ENCODE assay signal across 18 cellular contexts in the genomic region with DNA sequence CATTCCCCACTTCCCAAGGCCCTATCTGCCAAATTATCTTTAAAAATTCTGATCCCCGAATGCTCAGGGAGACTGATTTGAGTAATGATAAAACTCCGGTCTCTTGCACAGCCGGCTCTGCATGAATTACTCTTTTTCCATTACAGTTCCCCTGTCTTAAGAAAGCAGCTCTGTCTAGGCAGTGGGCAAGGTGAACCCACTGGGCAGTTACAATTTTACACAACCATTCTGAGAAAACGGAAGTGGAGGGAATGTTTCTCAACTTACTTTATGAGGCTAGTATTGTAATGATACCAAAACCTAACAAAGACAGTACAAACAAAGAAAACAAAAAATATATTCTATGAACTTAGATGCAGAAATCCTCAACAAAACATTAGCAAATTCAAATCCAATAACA.
"Had no signal": no experiment of that assay in that cellular context is flagged by ENCODE, and none has a peak within 500 bp of the region (broad histone marks: within the 10 kb centered on the region; RNA-seq: fewer than 3 reads in every experiment).

No MANE protein-coding gene starts in this region.

- H3K4me3 Mint-ChIP-seq: activated CD4-positive, alpha-beta T cell treated with anti-CD3 and anti-CD28 coated beads for 36 hours; activated naive CD4-positive, alpha-beta T cell treated with anti-CD3 and anti-CD28 coated beads, Interleukin-2, amount 50 U/mL, for 24 hours; immature natural killer cell; stimulated activated naive CD8-positive, alpha-beta T cell treated with anti-CD3 and anti-CD28 coated beads, Interleukin-15, amount 100 ng/mL, for 72 hours; T-helper 2 cell treated with Interferon-gamma antibody and Interleukin-4, amounts not matched to agents 5 μg/mL and 100 μg/mL, for 36 hours; WTC11 had no signal

- H3K4me1 Mint-ChIP-seq: activated CD4-positive, alpha-beta T cell treated with anti-CD3 and anti-CD28 coated beads for 36 hours; activated naive CD4-positive, alpha-beta T cell treated with anti-CD3 and anti-CD28 coated beads, Interleukin-2, amount 50 U/mL, for 24 hours; immature natural killer cell had no signal

- DNase-seq: activated CD4-positive, alpha-beta T cell treated with anti-CD3 and anti-CD28 coated beads for 36 hours; activated CD4-positive, alpha-beta T cell treated with anti-CD3 and anti-CD28 coated beads, Interleukin-2, amount 50 U/mL, for 48 hours; activated gamma-delta T cell; adrenal gland; cerebellar nuclear complex; cortex of kidney; effector CD4-positive, alpha-beta T cell; immature natural killer cell; left ventricle myocardium superior; right lobe of liver; small intestine; stimulated activated CD4-positive, alpha-beta T cell treated with anti-CD3 and anti-CD28 coated beads, Interleukin-15, amount 100 ng/mL, for 24 hours; stimulated activated CD4-positive, alpha-beta T cell treated with anti-CD3 and anti-CD28 coated beads, Interleukin-2, amount 100 ng/mL, for 48 hours; stimulated activated naive CD8-positive, alpha-beta T cell treated with anti-CD3 and anti-CD28 coated beads, Interleukin-15, amount 100 ng/mL, for 72 hours; trophoblast cell had no signal

- ATAC-seq: activated CD4-positive, alpha-beta T cell treated with anti-CD3 and anti-CD28 coated beads for 36 hours; left ventricle myocardium superior; right lobe of liver; stimulated activated naive CD8-positive, alpha-beta T cell treated with anti-CD3 and anti-CD28 coated beads, Interleukin-15, amount 100 ng/mL, for 72 hours; WTC11 had no signal

- H3K27me3 Mint-ChIP-seq: stimulated activated naive CD8-positive, alpha-beta T cell treated with anti-CD3 and anti-CD28 coated beads, Interleukin-15, amount 100 ng/mL, for 72 hours had no signal

- H3K36me3 Mint-ChIP-seq: activated naive CD4-positive, alpha-beta T cell treated with anti-CD3 and anti-CD28 coated beads, Interleukin-2, amount 50 U/mL, for 24 hours; immature natural killer cell; WTC11 had no signal

- H3K9me3 Mint-ChIP-seq: activated naive CD4-positive, alpha-beta T cell treated with anti-CD3 and anti-CD28 coated beads, Interleukin-2, amount 50 U/mL, for 24 hours; stimulated activated naive CD8-positive, alpha-beta T cell treated with anti-CD3 and anti-CD28 coated beads, Interleukin-15, amount 100 ng/mL, for 72 hours; T-helper 2 cell treated with Interferon-gamma antibody and Interleukin-4, amounts not matched to agents 5 μg/mL and 100 μg/mL, for 36 hours had no signal

- H3K27ac Mint-ChIP-seq: activated CD4-positive, alpha-beta T cell treated with anti-CD3 and anti-CD28 coated beads for 36 hours; activated naive CD4-positive, alpha-beta T cell treated with anti-CD3 and anti-CD28 coated beads, Interleukin-2, amount 50 U/mL, for 24 hours; immature natural killer cell; stimulated activated naive CD8-positive, alpha-beta T cell treated with anti-CD3 and anti-CD28 coated beads, Interleukin-15, amount 100 ng/mL, for 72 hours; T-helper 2 cell treated with Interferon-gamma antibody and Interleukin-4, amounts not matched to agents 5 μg/mL and 100 μg/mL, for 36 hours; WTC11 had no signal
